ENCODE assay signal across 12 cellular contexts in the genomic region with DNA sequence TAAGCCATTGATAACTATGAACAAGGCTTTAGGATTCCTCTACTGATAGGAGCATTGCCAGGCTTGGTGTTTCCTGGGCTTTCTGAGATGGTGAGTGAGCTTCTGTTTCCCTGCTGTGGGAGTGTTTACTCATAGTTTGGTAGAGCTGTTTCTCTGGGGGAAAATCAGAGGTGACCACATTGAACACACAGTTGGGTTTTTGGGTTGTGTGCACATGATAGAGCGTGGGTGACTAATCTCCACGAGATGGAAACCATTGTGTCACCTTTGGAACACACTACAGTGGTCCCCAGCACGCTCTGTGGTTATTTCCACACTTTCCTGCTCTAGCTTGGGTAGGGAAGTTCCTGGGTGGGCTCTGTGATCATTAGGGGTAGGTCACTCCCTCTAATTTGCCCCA. TPM values are rescaled to one million over a fixed set of nuclear protein-coding genes. Genes with fewer than 3 reads are reported as not detected.
DNase-seq lines count a peak whose midpoint lies in the region; ATAC-seq and TF ChIP-seq lines count a peak whose summit lies in the region.
"Had no signal": no experiment of that assay in that cellular context is flagged by ENCODE, and none has a peak within 500 bp of the region (broad histone marks: within the 10 kb centered on the region; RNA-seq: fewer than 3 reads in every experiment).

No MANE protein-coding gene starts in this region.

- peak; percentile 87 for ATAC-seq in activated CD4-positive, alpha-beta T cell treated with anti-CD3 and anti-CD28 coated beads for 36 hours
- peak; percentile 93 to 94 for ATAC-seq in activated T-cell treated with anti-CD3 and anti-CD28 coated beads, Interleukin-2, amount 50 U/mL, for 72 hours (replicated peaks in 1 of 2)
- ATAC-seq in mucosa of descending colon, result peak; percentile 25
- ATAC-seq in stimulated activated effector memory CD8-positive, alpha-beta T cell treated with anti-CD3 and anti-CD28 coated beads, Interleukin-12 subunit alpha, Interleukin-12 subunit beta, amount 100 ng/mL, for 72 hours, result peak; percentile 96
- ATAC-seq in HG03139 (IDR thresholded peaks at IDR 0.05; ENCODE audit: unreplicated experiment), result no peak

- peaks cover 49% of the 10 kb centered on the region for H3K9me3 Mint-ChIP-seq in activated CD4-positive, alpha-beta T cell treated with anti-CD3 and anti-CD28 coated beads for 36 hours (ENCODE audit: low read depth)
- peaks cover 27 to 42% of the 10 kb centered on the region in 2 donors for H3K9me3 Mint-ChIP-seq in activated T-cell treated with anti-CD3 and anti-CD28 coated beads, Interleukin-2, amount 50 U/mL, for 72 hours
- H3K9me3 Mint-ChIP-seq in stimulated activated effector memory CD8-positive, alpha-beta T cell treated with anti-CD3 and anti-CD28 coated beads, Interleukin-12 subunit alpha, Interleukin-12 subunit beta, amount 100 ng/mL, for 72 hours, result peaks cover 29% of the 10 kb centered on the region

- no peaks in the 10 kb centered on the region for H3K36me3 ChIP-seq in mucosa of descending colon (ENCODE audit: low read depth)

- H3K27ac Mint-ChIP-seq in activated CD4-positive, alpha-beta T cell treated with anti-CD3 and anti-CD28 coated beads for 36 hours, result peak overlapping the region; percentile 89
- H3K27ac Mint-ChIP-seq in activated T-cell treated with anti-CD3 and anti-CD28 coated beads, Interleukin-2, amount 50 U/mL, for 72 hours, result peak overlapping the region; percentile 62
- H3K27ac Mint-ChIP-seq in stimulated activated effector memory CD8-positive, alpha-beta T cell treated with anti-CD3 and anti-CD28 coated beads, Interleukin-12 subunit alpha, Interleukin-12 subunit beta, amount 100 ng/mL, for 72 hours, result peak overlapping the region; percentile 72

- DNase-seq in activated CD4-positive, alpha-beta T cell treated with anti-CD3 and anti-CD28 coated beads for 36 hours, result peak; percentile 81
- DNase-seq in activated CD4-positive, alpha-beta T cell treated with anti-CD3 and anti-CD28 coated beads for 1 hour, result no peak
- peak; percentile 75 to 83 for DNase-seq in activated T-cell treated with anti-CD3 and anti-CD28 coated beads, Interleukin-2, amount 50 U/mL, for 72 hours
- DNase-seq in mucosa of descending colon (no peak), NCI-H2081 (lab: John Stamatoyannopoulos, UW) (no peak), HT-29 (ENCODE audit: low spot score) (no peak)
- DNase-seq in stimulated activated effector memory CD8-positive, alpha-beta T cell treated with anti-CD3 and anti-CD28 coated beads, Interleukin-12 subunit alpha, Interleukin-12 subunit beta, amount 100 ng/mL, for 72 hours (ENCODE audit: low spot score in 2 of 2), result no peak
- DNase-seq: GDM1, NCI-H524 treated with DMSO at 0.1 percent for 48 hours, T-helper 9 cell had no signal

- POLR2A ChIA-PET in activated CD4-positive, alpha-beta T cell treated with anti-CD3 and anti-CD28 coated beads for 36 hours (lab: Charles Lee), result interaction anchor here (0.6 to 1.2 kb wide), 3 partner anchors 9 to 149 kb away, joined by 3 to 4 read pairs (median 3); no protein-coding TSS in a partner anchor

- peaks cover 82% of the 10 kb centered on the region for H3K36me3 Mint-ChIP-seq in activated CD4-positive, alpha-beta T cell treated with anti-CD3 and anti-CD28 coated beads for 36 hours (ENCODE audit: low read depth)
- peaks cover 60 to 78% of the 10 kb centered on the region in 2 donors for H3K36me3 Mint-ChIP-seq in activated T-cell treated with anti-CD3 and anti-CD28 coated beads, Interleukin-2, amount 50 U/mL, for 72 hours (ENCODE audit: insufficient read depth in 2 of 2)
- H3K36me3 Mint-ChIP-seq in stimulated activated effector memory CD8-positive, alpha-beta T cell treated with anti-CD3 and anti-CD28 coated beads, Interleukin-12 subunit alpha, Interleukin-12 subunit beta, amount 100 ng/mL, for 72 hours, result peaks cover 13% of the 10 kb centered on the region

- peaks cover 4% of the 10 kb centered on the region for H3K4me1 ChIP-seq in mucosa of descending colon (ENCODE audit: low read depth)

- CTCF ChIA-PET in activated CD4-positive, alpha-beta T cell treated with anti-CD3 and anti-CD28 coated beads for 36 hours (lab: Charles Lee), result interaction anchor here (1.0 to 1.7 kb wide), 4 partner anchors 78 to 142 kb away, joined by 4 to 7 read pairs (median 4); no protein-coding TSS in a partner anchor

- H3K9me3 ChIP-seq in mucosa of descending colon, result peaks cover 9% of the 10 kb centered on the region

- TF ChIP-seq CTCF in mucosa of descending colon (IDR thresholded peaks at IDR 0.05), result no peak

- H3K4me1 Mint-ChIP-seq in activated CD4-positive, alpha-beta T cell treated with anti-CD3 and anti-CD28 coated beads for 36 hours, result peaks cover 26% of the 10 kb centered on the region
- H3K4me1 Mint-ChIP-seq in activated T-cell treated with anti-CD3 and anti-CD28 coated beads, Interleukin-2, amount 50 U/mL, for 72 hours (ENCODE audit: low read depth), result peaks cover 34% of the 10 kb centered on the region
- H3K4me1 Mint-ChIP-seq in stimulated activated effector memory CD8-positive, alpha-beta T cell treated with anti-CD3 and anti-CD28 coated beads, Interleukin-12 subunit alpha, Interleukin-12 subunit beta, amount 100 ng/mL, for 72 hours, result peaks cover 28% of the 10 kb centered on the region

- H3K4me3 Mint-ChIP-seq in activated CD4-positive, alpha-beta T cell treated with anti-CD3 and anti-CD28 coated beads for 36 hours, result no peak overlapping the region
- peak overlapping the region; percentile 19 to 22 for H3K4me3 Mint-ChIP-seq in activated T-cell treated with anti-CD3 and anti-CD28 coated beads, Interleukin-2, amount 50 U/mL, for 72 hours
- no peak overlapping the region for H3K4me3 Mint-ChIP-seq in stimulated activated effector memory CD8-positive, alpha-beta T cell treated with anti-CD3 and anti-CD28 coated beads, Interleukin-12 subunit alpha, Interleukin-12 subunit beta, amount 100 ng/mL, for 72 hours

- H3K27me3 Mint-ChIP-seq in activated CD4-positive, alpha-beta T cell treated with anti-CD3 and anti-CD28 coated beads for 36 hours, result peaks cover 7% of the 10 kb centered on the region
- peaks cover 2% of the 10 kb centered on the region for H3K27me3 Mint-ChIP-seq in activated T-cell treated with anti-CD3 and anti-CD28 coated beads, Interleukin-2, amount 50 U/mL, for 72 hours (ENCODE audit: low read depth)

- H3K4me3 ChIP-seq in mucosa of descending colon, result no peak overlapping the region

- intact Hi-C loops in activated CD4-positive, alpha-beta T cell treated with anti-CD3 and anti-CD28 coated beads for 36 hours (cut with DNase I, micrococcal nuclease), result loop anchor here (1.0 to 2.0 kb wide), 7 partner anchors 11 to 86 kb away; no protein-coding TSS in a partner anchor
- intact Hi-C loops in mucosa of descending colon (cut with DNase I, micrococcal nuclease), result loop anchor here in 1 of 2 donors (10.0 kb wide), 1 partner anchor 123 kb away; no protein-coding TSS in a partner anchor

RNA-seq across cellular contexts. Expression of a gene that starts 5.4 kb away (rescaled TPM):
- 10 to 100 TPM; 20.8 to 21.8 TPM for total RNA-seq in activated CD4-positive, alpha-beta T cell treated with anti-CD3 and anti-CD28 coated beads for 36 hours
- 10 to 100 TPM; 14.3 to 14.5 TPM for total RNA-seq in activated T-cell treated with anti-CD3 and anti-CD28 coated beads, Interleukin-2, amount 50 U/mL, for 72 hours
- total RNA-seq in mucosa of descending colon, result 10 to 100 TPM; 17.8 to 40.1 (median 39.1) TPM
- 0.31 and 0.61 TPM in 2 replicates for total RNA-seq in HT-29 (2014; rRNA removed; shearing (Covaris generic))

RNA-seq across cellular contexts. Expression of a gene that starts 38.9 kb away (rescaled TPM):
- total RNA-seq in activated CD4-positive, alpha-beta T cell treated with anti-CD3 and anti-CD28 coated beads for 36 hours, result 1 to 10 TPM; 1.5 to 1.7 TPM
- 1 to 10 TPM; 1.4 to 1.9 TPM for total RNA-seq in activated T-cell treated with anti-CD3 and anti-CD28 coated beads, Interleukin-2, amount 50 U/mL, for 72 hours
- 1 to 10 TPM; 1.5 to 1.7 (median 1.5) TPM for total RNA-seq in mucosa of descending colon
- total RNA-seq in HT-29 (2014; rRNA removed; shearing (Covaris generic)), result 2.4 and 3.8 TPM in 2 replicates
- total RNA-seq: A673 had no signal

Comparison
In these comparisons a context has a peak if more than half of its experiments do, and no peak if none do; other contexts are left out.
1. DNase-seq: peak in activated CD4-positive, alpha-beta T cell treated with anti-CD3 and anti-CD28 coated beads for 36 hours (single experiment) and activated T-cell treated with anti-CD3 and anti-CD28 coated beads, Interleukin-2, amount 50 U/mL, for 72 hours (2 of 2); none in activated CD4-positive, alpha-beta T cell treated with anti-CD3 and anti-CD28 coated beads for 1 hour (single experiment), mucosa of descending colon (0 of 3), stimulated activated effector memory CD8-positive, alpha-beta T cell treated with anti-CD3 and anti-CD28 coated beads, Interleukin-12 subunit alpha, Interleukin-12 subunit beta, amount 100 ng/mL, for 72 hours (0 of 2), NCI-H2081 (0 of 2) and HT-29 (single experiment).
2. H3K4me3 Mint-ChIP-seq: peak in activated T-cell treated with anti-CD3 and anti-CD28 coated beads, Interleukin-2, amount 50 U/mL, for 72 hours (2 of 2); none in activated CD4-positive, alpha-beta T cell treated with anti-CD3 and anti-CD28 coated beads for 36 hours (single experiment) and stimulated activated effector memory CD8-positive, alpha-beta T cell treated with anti-CD3 and anti-CD28 coated beads, Interleukin-12 subunit alpha, Interleukin-12 subunit beta, amount 100 ng/mL, for 72 hours (single experiment).
3. Peak in every context shown above with its lines, with median percentiles within 50 percentile points of each other: H3K27ac Mint-ChIP-seq.